Comparison of ENCODE assay signal across 12 cellular contexts in the genomic region with DNA sequence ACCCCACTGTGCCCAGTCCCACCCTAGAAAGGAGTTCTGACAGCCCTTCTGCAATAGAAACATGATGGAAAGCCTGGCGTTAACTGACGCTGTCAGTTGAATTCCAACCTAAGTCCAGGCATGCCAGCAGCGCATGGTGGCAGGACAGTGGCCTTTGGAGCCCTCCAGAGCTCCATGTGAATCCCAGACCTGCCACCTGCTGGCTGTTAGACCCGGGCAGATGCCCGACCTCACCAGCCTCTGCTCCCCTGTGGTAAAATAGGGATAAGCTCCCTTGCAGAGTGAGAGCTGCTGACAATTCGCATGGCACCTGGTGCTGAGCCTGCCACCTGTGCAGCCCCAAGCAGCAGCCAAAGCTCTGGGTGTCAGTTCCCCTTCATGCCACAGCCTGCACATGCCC.
A peak's percentile ranks its signal among the peaks of the same experiment; 100 is the strongest.
DNase-seq lines count a peak whose midpoint lies in the region; ATAC-seq and TF ChIP-seq lines count a peak whose summit lies in the region.
"Had no signal": no experiment of that assay in that cellular context is flagged by ENCODE, and none has a peak within 500 bp of the region (broad histone marks: within the 10 kb centered on the region; RNA-seq: fewer than 3 reads in every experiment).

No MANE protein-coding gene starts in this region.

- TF ChIP-seq POLR2A in spleen (IDR thresholded peaks at IDR 0.05): no peak

- H3K4me3 Mint-ChIP-seq in activated CD8-positive, alpha-beta T cell treated with anti-CD3 and anti-CD28 coated beads, Interleukin-2, amount 10 ng/mL, durations not matched to agents 7 days and 5 days: no peak overlapping the region
- H3K4me3 Mint-ChIP-seq: CD4-positive, alpha-beta memory T cell had no signal

- no peaks in the 10 kb centered on the region for H3K9me3 ChIP-seq in SK-N-SH
- peaks cover 0 to 4% (median 0%) of the 10 kb centered on the region in 8 donors for H3K9me3 ChIP-seq in spleen

- no peaks in the 10 kb centered on the region for H3K36me3 Mint-ChIP-seq in activated CD8-positive, alpha-beta T cell treated with anti-CD3 and anti-CD28 coated beads, Interleukin-2, amount 10 ng/mL, durations not matched to agents 7 days and 5 days (ENCODE audit: low read depth)
- H3K36me3 Mint-ChIP-seq: CD4-positive, alpha-beta memory T cell had no signal

- intact Hi-C loops in spleen (cut with DNase I; ENCODE audit: low total_unique reads): no loop called here

- H3K9me2 ChIP-seq in SK-N-SH: no peaks in the 10 kb centered on the region

- H3K4me1 ChIP-seq in SK-N-SH (ENCODE audit: control insufficient read depth in 1 of 2, insufficient read depth in 2 of 2, low read depth in 1 of 2, low read length in 1 of 2) (no peaks in the 10 kb centered on the region), spleen (no peaks in the 10 kb centered on the region)

- ATAC-seq in activated CD8-positive, alpha-beta T cell treated with anti-CD3 and anti-CD28 coated beads, Interleukin-2, amount 10 ng/mL, durations not matched to agents 7 days and 5 days: no peak
- ATAC-seq in GM21367 (IDR thresholded peaks at IDR 0.05; ENCODE audit: unreplicated experiment): no peak

- no peak overlapping the region for H3K9ac ChIP-seq in SK-N-SH

- no peaks in the 10 kb centered on the region for H3K4me1 Mint-ChIP-seq in activated CD8-positive, alpha-beta T cell treated with anti-CD3 and anti-CD28 coated beads, Interleukin-2, amount 10 ng/mL, durations not matched to agents 7 days and 5 days (ENCODE audit: low read depth)
- H3K4me1 Mint-ChIP-seq: CD4-positive, alpha-beta memory T cell had no signal

- POLR2A ChIA-PET in AG04449 (lab: Yijun Ruan, JAX) (no interaction called here), SK-N-SH (lab: Yijun Ruan, JAX) (no interaction called here)
- POLR2A ChIA-PET in activated CD8-positive, alpha-beta T cell treated with anti-CD3 and anti-CD28 coated beads, Interleukin-2, amount 10 ng/mL, durations not matched to agents 7 days and 5 days (lab: Charles Lee): no interaction called here

- DNase-seq in AG04449 (ENCODE audit: low read depth, low spot score) (no peak), HPDE6-E6E7 (ENCODE audit: extremely low spot score) (peak; percentile 12), SK-N-SH (peak; percentile 61), kidney epithelial cell (ENCODE audit: low read depth) (no peak), spleen (no peak), AML-193 (lab: John Stamatoyannopoulos, UW) (no peak)
- no peak for DNase-seq in activated CD8-positive, alpha-beta T cell treated with anti-CD3 and anti-CD28 coated beads, Interleukin-2, amount 10 ng/mL, durations not matched to agents 7 days and 5 days
- DNase-seq: CD4-positive, alpha-beta memory T cell; NCI-H226; T-helper 2 cell had no signal

- H3K27ac ChIP-seq in SK-N-SH (ENCODE audit: low read depth in 2 of 2, low read length in 1 of 2): no peak overlapping the region
- no peak overlapping the region for H3K27ac ChIP-seq in spleen
- H3K27ac ChIP-seq: hepatocyte had no signal

- H3K79me2 ChIP-seq in SK-N-SH (ENCODE audit: insufficient read depth): no peaks in the 10 kb centered on the region
- H3K79me2 ChIP-seq: hepatocyte had no signal

- 20% methylated on average over 6 of the region's 6 CpGs for WGBS in SK-N-SH (ENCODE audit: low lambda C conversion rate)
- 50 to 66% (median 59%) methylated on average over 3 to 6 of the region's 6 CpGs for WGBS in spleen, 5 donors

- CTCF ChIA-PET in AG04449 (lab: Yijun Ruan, JAX): interaction anchor here (1.3 to 2.9 kb wide), 3 partner anchors 237 to 370 kb away, joined by 4 to 13 read pairs (median 6); a partner anchor contains a TSS
- CTCF ChIA-PET in SK-N-SH (lab: Yijun Ruan, JAX): interaction anchor here (0.6 to 5.5 kb wide), 19 partner anchors 9 to 345 kb away, joined by 3 to 68 read pairs (median 4); a partner anchor contains a TSS
- CTCF ChIA-PET in activated CD8-positive, alpha-beta T cell treated with anti-CD3 and anti-CD28 coated beads, Interleukin-2, amount 10 ng/mL, durations not matched to agents 7 days and 5 days (lab: Charles Lee): interaction anchor here (1.0 to 2.1 kb wide), 3 partner anchors 105 to 238 kb away, joined by 3 to 7 read pairs (median 4); no protein-coding TSS in a partner anchor

- H2AFZ ChIP-seq in SK-N-SH (ENCODE audit: low read depth): no peak overlapping the region
- H2AFZ ChIP-seq: hepatocyte had no signal

- no peak for TF ChIP-seq EP300 in SK-N-SH (IDR thresholded peaks at IDR 0.05; ENCODE audit: borderline replicate concordance in 1 of 2, low read depth in 1 of 2, low read length in 1 of 2)

- TF ChIP-seq RAD21 in SK-N-SH (IDR thresholded peaks at IDR 0.05; ENCODE audit: low read length): peak; percentile 72

- H3F3A ChIP-seq in SK-N-SH (replicated peaks; ENCODE audit: insufficient read depth): no peaks in the 10 kb centered on the region

- H3K27me3 ChIP-seq in SK-N-SH (ENCODE audit: insufficient read depth): no peaks in the 10 kb centered on the region
- no peaks in the 10 kb centered on the region for H3K27me3 ChIP-seq in kidney epithelial cell (ENCODE audit: control insufficient read depth, insufficient read depth, low read length)
- peaks cover 0 to 15% (median 0%) of the 10 kb centered on the region in 7 donors for H3K27me3 ChIP-seq in spleen (replicated peaks in 1 of 7)
- H3K27me3 ChIP-seq: hepatocyte had no signal

- H3K4me3 ChIP-seq in AG04449 (ENCODE audit: low read depth, low read length): no peak overlapping the region
- no peak overlapping the region for H3K4me3 ChIP-seq in SK-N-SH (ENCODE audit: low read depth in 2 of 2, low read length in 1 of 2)
- H3K4me3 ChIP-seq in kidney epithelial cell (ENCODE audit: low read depth, low read length): no peak overlapping the region
- H3K4me3 ChIP-seq in spleen: no peak overlapping the region
- H3K4me3 ChIP-seq: hepatocyte had no signal

- no peaks in the 10 kb centered on the region for H4K20me1 ChIP-seq in SK-N-SH (ENCODE audit: insufficient read depth)

- no peak overlapping the region for H3K27ac Mint-ChIP-seq in activated CD8-positive, alpha-beta T cell treated with anti-CD3 and anti-CD28 coated beads, Interleukin-2, amount 10 ng/mL, durations not matched to agents 7 days and 5 days

- no peak overlapping the region for H3K4me2 ChIP-seq in SK-N-SH
- H3K4me2 ChIP-seq: hepatocyte had no signal

- no peaks in the 10 kb centered on the region for H3K9me3 Mint-ChIP-seq in activated CD8-positive, alpha-beta T cell treated with anti-CD3 and anti-CD28 coated beads, Interleukin-2, amount 10 ng/mL, durations not matched to agents 7 days and 5 days (ENCODE audit: insufficient read depth)

- peaks cover 9% of the 10 kb centered on the region for H3K27me3 Mint-ChIP-seq in activated CD8-positive, alpha-beta T cell treated with anti-CD3 and anti-CD28 coated beads, Interleukin-2, amount 10 ng/mL, durations not matched to agents 7 days and 5 days (ENCODE audit: low read depth)

- TF ChIP-seq CTCF in AG04449 (IDR thresholded peaks at IDR 0.05; ENCODE audit: insufficient read depth, low read length, missing control alignments): peak; percentile 4
- peak; percentile 22; the same call in 1 of the 2 replicates for TF ChIP-seq CTCF in SK-N-SH (IDR thresholded peaks at IDR 0.05)
- TF ChIP-seq CTCF in kidney epithelial cell (IDR thresholded peaks at IDR 0.05; ENCODE audit: insufficient read depth, low read length, poor library complexity, severe bottlenecking): peak; percentile 15
- TF ChIP-seq CTCF in spleen (IDR thresholded peaks at IDR 0.05 in 8 of 11, conservative IDR thresholded peaks at IDR 0.05 in 3 of 11): peak in 3 of 11 experiments; percentile 18 to 23 (median 18)

- H3K36me3 ChIP-seq in SK-N-SH (replicated peaks in 1 of 2; ENCODE audit: control insufficient read depth in 1 of 2, insufficient read depth in 2 of 2, low read length in 1 of 2): no peaks in the 10 kb centered on the region
- H3K36me3 ChIP-seq in kidney epithelial cell (ENCODE audit: control insufficient read depth, insufficient read depth, low read length): no peaks in the 10 kb centered on the region
- peaks cover 0 to 83% (median 0%) of the 10 kb centered on the region in 6 donors for H3K36me3 ChIP-seq in spleen

TF ChIP-seq in SK-N-SH, 30 proteins besides CTCF, POLR2A, EP300 and RAD21:
- TF ChIP-seq SMC3 (IDR thresholded peaks at IDR 0.05; ENCODE audit: low read depth, low read length) (peak; percentile 60), ELF1 (IDR thresholded peaks at IDR 0.05) (no peak)
TF ChIP-seq in SK-N-SH: peak in this region for 1.

Comparison
In these comparisons a context has a peak if more than half of its experiments do, and no peak if none do; other contexts are left out.
1. DNase-seq: peak in HPDE6-E6E7 (single experiment) and SK-N-SH (single experiment); none in AG04449 (single experiment), kidney epithelial cell (single experiment), activated CD8-positive, alpha-beta T cell treated with anti-CD3 and anti-CD28 coated beads, Interleukin-2, amount 10 ng/mL, durations not matched to agents 7 days and 5 days (single experiment), spleen (single experiment) and AML-193 (0 of 2).